ENCODE assay signal across 7 cellular contexts in genomic region chr9:133352635-133353340, GRCh38. TPM values are rescaled to one million over a fixed set of nuclear protein-coding genes. Genes with fewer than 3 reads are reported as not detected.
DNase-seq lines count a peak whose midpoint lies in the region; TF ChIP-seq lines count a peak whose summit lies in the region.
"Had no signal": no experiment of that assay in that cellular context is flagged by ENCODE, and none has a peak within 500 bp of the region (broad histone marks: within the 10 kb centered on the region; RNA-seq: fewer than 3 reads in every experiment).

No MANE protein-coding gene starts in this region.

- 92 to 95% methylated on average over 6 to 7 of the region's 8 CpGs for WGBS in mesodermal cell (ENCODE audit: insufficient coverage in 2 of 2), 2 experiments

- peaks cover 53% of the 10 kb centered on the region for H3K79me2 ChIP-seq in OCI-LY3 (ENCODE audit: low read length)

- peaks cover 48% of the 10 kb centered on the region for H3K36me3 Mint-ChIP-seq in T-helper 1 cell treated with Interleukin-12 subunit alpha and Interleukin-12 subunit beta and Interleukin-4 antibody, amounts not matched to agents 30 μg/mL and 1 μg/mL, for 36 hours (ENCODE audit: low read depth)

- H2AFZ ChIP-seq in OCI-LY3 (ENCODE audit: low read depth, low read length), result no peak overlapping the region

- DNase-seq in T-helper 1 cell (no peak), GM03348 (ENCODE audit: low spot score) (no peak), GM10266 (ENCODE audit: extremely low spot score) (no peak)

- peak overlapping the region; percentile 34 for H3K27ac Mint-ChIP-seq in T-helper 1 cell treated with Interleukin-12 subunit alpha and Interleukin-12 subunit beta and Interleukin-4 antibody, amounts not matched to agents 30 μg/mL and 1 μg/mL, for 36 hours

- H3K4me1 Mint-ChIP-seq in T-helper 1 cell treated with Interleukin-12 subunit alpha and Interleukin-12 subunit beta and Interleukin-4 antibody, amounts not matched to agents 30 μg/mL and 1 μg/mL, for 36 hours (ENCODE audit: low read depth), result peaks cover 21% of the 10 kb centered on the region

- H3K4me2 ChIP-seq in OCI-LY3 (ENCODE audit: low read length), result no peak overlapping the region

- peaks cover 49% of the 10 kb centered on the region for H3K36me3 ChIP-seq in OCI-LY3 (replicated peaks; ENCODE audit: low read depth, low read length)
- peaks cover 55% of the 10 kb centered on the region for H3K36me3 ChIP-seq in mesodermal cell (ENCODE audit: control insufficient read depth, insufficient read depth, low read length)

- peaks cover 27% of the 10 kb centered on the region for H3K4me1 ChIP-seq in OCI-LY3 (ENCODE audit: low read length)
- H3K4me1 ChIP-seq in mesodermal cell (ENCODE audit: control insufficient read depth, insufficient read depth, low read length, poor library complexity, severe bottlenecking), result peaks cover 6% of the 10 kb centered on the region

- H3K27me3 Mint-ChIP-seq in T-helper 1 cell treated with Interleukin-12 subunit alpha and Interleukin-12 subunit beta and Interleukin-4 antibody, amounts not matched to agents 30 μg/mL and 1 μg/mL, for 36 hours (ENCODE audit: low read depth), result no peaks in the 10 kb centered on the region

- H3K9me3 Mint-ChIP-seq in T-helper 1 cell treated with Interleukin-12 subunit alpha and Interleukin-12 subunit beta and Interleukin-4 antibody, amounts not matched to agents 30 μg/mL and 1 μg/mL, for 36 hours, result no peaks in the 10 kb centered on the region

- H3K4me3 Mint-ChIP-seq in T-helper 1 cell treated with Interleukin-12 subunit alpha and Interleukin-12 subunit beta and Interleukin-4 antibody, amounts not matched to agents 30 μg/mL and 1 μg/mL, for 36 hours, result peak overlapping the region; percentile 48

- H4K20me1 ChIP-seq in OCI-LY3 (ENCODE audit: insufficient read depth, low read length), result peaks cover 36% of the 10 kb centered on the region

- H3K9me3 ChIP-seq in OCI-LY3 (ENCODE audit: insufficient read depth, low read length) (no peaks in the 10 kb centered on the region), mesodermal cell (ENCODE audit: control insufficient read depth, low read length) (no peaks in the 10 kb centered on the region)

- H3K4me3 ChIP-seq in OCI-LY3 (ENCODE audit: low read length) (no peak overlapping the region), mesodermal cell (ENCODE audit: extremely low read depth, insufficient read depth, low read length, poor library complexity, severe bottlenecking) (no peak overlapping the region)

- H3K9ac ChIP-seq in OCI-LY3 (ENCODE audit: low read length), result no peak overlapping the region

- H3K27ac ChIP-seq in OCI-LY3 (ENCODE audit: low read length) (peak overlapping the region; percentile 41; the same call in 1 of the 2 replicates), mesodermal cell (ENCODE audit: low read depth, low read length, severe bottlenecking) (peak overlapping the region; percentile 16)
- H3K27ac ChIP-seq: brain microvascular endothelial cell had no signal

- H3K27me3 ChIP-seq in OCI-LY3 (ENCODE audit: low read depth, low read length), result no peaks in the 10 kb centered on the region
- H3K27me3 ChIP-seq: brain microvascular endothelial cell had no signal

- no peak for TF ChIP-seq CTCF in OCI-LY3 (IDR thresholded peaks at IDR 0.05; ENCODE audit: low read depth, low read length)
- no peak for TF ChIP-seq CTCF in GM10266 (IDR thresholded peaks at IDR 0.05; ENCODE audit: control insufficient read depth, insufficient read depth, low read depth, missing control alignments)

RNA-seq across cellular contexts. Expression of gene SURF1, which starts 3.5 kb away (rescaled TPM):
- 35.8 TPM for polyA plus RNA-seq in mesodermal cell (2013, experiment 1 of 2)
- 32.3 TPM for polyA plus RNA-seq in mesodermal cell (2013, experiment 2 of 2)

RNA-seq across cellular contexts. Expression of gene SURF2, which starts 3.6 kb away (rescaled TPM):
- 20.5 TPM for polyA plus RNA-seq in mesodermal cell (2013, experiment 1 of 2)
- polyA plus RNA-seq in mesodermal cell (2013, experiment 2 of 2), result 16.7 TPM

RNA-seq across cellular contexts. Expression of gene RPL7A, which starts 4.8 kb away (rescaled TPM):
- polyA plus RNA-seq in mesodermal cell (2013, experiment 1 of 2), result 2,487 TPM
- polyA plus RNA-seq in mesodermal cell (2013, experiment 2 of 2), result 2,372 TPM

RNA-seq across cellular contexts. Expression of gene MED22, which starts 4.9 kb away (rescaled TPM):
- polyA plus RNA-seq in mesodermal cell (2013, experiment 1 of 2), result 24.4 TPM
- polyA plus RNA-seq in mesodermal cell (2013, experiment 2 of 2), result 23.9 TPM

RNA-seq across cellular contexts. Expression of gene SURF6, which starts 16.8 kb away (rescaled TPM):
- 17.5 TPM for polyA plus RNA-seq in mesodermal cell (2013, experiment 1 of 2)
- 11.3 TPM for polyA plus RNA-seq in mesodermal cell (2013, experiment 2 of 2)
